Comparison of ENCODE assay signal across 6 cellular contexts in the genomic region with DNA sequence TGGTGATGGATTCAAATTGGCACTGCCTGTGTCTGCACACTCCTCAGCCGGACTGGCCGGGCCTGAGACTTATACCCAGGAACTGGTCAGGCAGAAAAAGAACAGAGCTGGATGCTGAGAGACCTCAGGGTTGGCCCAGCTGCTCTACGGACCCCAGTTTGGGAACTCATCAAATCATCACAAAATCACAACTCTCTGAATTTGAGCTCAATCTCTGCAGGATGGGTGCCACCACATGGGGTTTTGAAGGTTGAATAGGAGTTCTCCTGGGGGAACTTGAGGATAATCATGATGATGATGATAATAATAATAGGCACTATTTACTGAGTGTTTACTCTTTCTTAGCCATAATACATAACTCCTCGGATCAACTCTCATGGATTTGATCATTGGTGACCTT. TPM values are rescaled to one million over a fixed set of nuclear protein-coding genes. Genes with fewer than 3 reads are reported as not detected.
"Had no signal": no experiment of that assay in that cellular context is flagged by ENCODE, and none has a peak within 500 bp of the region (broad histone marks: within the 10 kb centered on the region; RNA-seq: fewer than 3 reads in every experiment).

No MANE protein-coding gene starts in this region.

RNA-seq across cellular contexts. Expression of a gene that starts 1.0 kb away (rescaled TPM):
- total RNA-seq: HepG2, HT-29, IMR-90, K562 had no signal
- polyA plus RNA-seq: HepG2, IgD-negative memory B cell, IMR-90, K562 had no signal

RNA-seq across cellular contexts. Expression of a gene that starts 6.0 kb away (rescaled TPM):
- total RNA-seq: HepG2, HT1080, IMR-90, K562 had no signal
- polyA plus RNA-seq: HepG2, IgD-negative memory B cell, IMR-90, K562 had no signal

RNA-seq across cellular contexts. Expression of a gene that starts 6.2 kb away (rescaled TPM):
- total RNA-seq: HepG2, HT-29, IMR-90, K562 had no signal
- polyA plus RNA-seq: HepG2, IgD-negative memory B cell, K562 had no signal

RNA-seq across cellular contexts. Expression of a gene that starts 11.0 kb away (rescaled TPM):
- total RNA-seq: HepG2, HT-29, IMR-90, K562 had no signal
- polyA plus RNA-seq: HepG2, IgD-negative memory B cell, IMR-90 had no signal

RNA-seq across cellular contexts. Expression of a gene that starts 14.9 kb away (rescaled TPM):
- total RNA-seq: HepG2, HT-29, IMR-90, K562 had no signal
- polyA plus RNA-seq: IgD-negative memory B cell, K562 had no signal
